In genomic region chr16:20806168-20807050, GRCh38 we compare ENCODE assay signal across 8 cellular contexts. TPM values are rescaled to one million over a fixed set of nuclear protein-coding genes. Genes with fewer than 3 reads are reported as not detected.
DNase-seq lines count a peak whose midpoint lies in the region; ATAC-seq lines count a peak whose summit lies in the region.

ERI2 (minus strand) TSS chr16:20806472; CDS start chr16:20806430, 42 bp downstream.
REXO5 (plus strand) TSS chr16:20806527; CDS start chr16:20806954, 427 bp downstream.

- peak within 1 kb of the TSS; percentile 96 to 99 for H3K27ac Mint-ChIP-seq in effector memory CD8-positive, alpha-beta T cell
- peak within 1 kb of the TSS; percentile 68 for H3K27ac Mint-ChIP-seq in memory B cell

- peak; percentile 92 for DNase-seq in CMK (ENCODE audit: low read depth)
- DNase-seq in HS-5 (ENCODE audit: low read depth), result peak; percentile 79
- peak; percentile 85 to 89 for DNase-seq in NOMO-1 (lab: John Stamatoyannopoulos, UW; ENCODE audit: unreplicated experiment in 2 of 2)
- peak; percentile 64 to 67 (median 66) for DNase-seq in effector memory CD8-positive, alpha-beta T cell
- DNase-seq in memory B cell (ENCODE audit: low spot score in 2 of 2), result peak; percentile 42 to 56
- DNase-seq in stimulated activated CD8-positive, alpha-beta memory T cell treated with anti-CD3 and anti-CD28 coated beads, Interleukin-12 subunit alpha, Interleukin-12 subunit beta, amount 100 ng/mL, for 1 hour (ENCODE audit: low read depth), result peak; percentile 44

- no peaks in the 10 kb centered on the region for H3K9me3 Mint-ChIP-seq in effector memory CD8-positive, alpha-beta T cell
- no peaks in the 10 kb centered on the region for H3K9me3 Mint-ChIP-seq in memory B cell

- no peaks in the 10 kb centered on the region for H3K27me3 Mint-ChIP-seq in effector memory CD8-positive, alpha-beta T cell
- no peaks in the 10 kb centered on the region for H3K27me3 Mint-ChIP-seq in memory B cell

- ATAC-seq in GM19467 (IDR thresholded peaks at IDR 0.05; ENCODE audit: unreplicated experiment) (peak; percentile 80), memory B cell (ENCODE audit: low read depth) (peak; percentile 83)
- ATAC-seq in effector memory CD8-positive, alpha-beta T cell (replicated peaks), result peak; percentile 91

- H3K4me1 Mint-ChIP-seq in effector memory CD8-positive, alpha-beta T cell (ENCODE audit: low read depth in 2 of 2), result peaks cover 13 to 25% of the 10 kb centered on the region in 2 donors
- H3K4me1 Mint-ChIP-seq in memory B cell, result peaks cover 8% of the 10 kb centered on the region

- CTCF ChIA-PET in activated CD8-positive, alpha-beta memory T cell treated with anti-CD3 and anti-CD28 coated beads for 36 hours (lab: Charles Lee), result interaction anchor here (0.9 to 1.1 kb wide), 2 partner anchors 10 to 32 kb away, joined by 3 read pairs; no protein-coding TSS in a partner anchor

- POLR2A ChIA-PET in activated CD8-positive, alpha-beta memory T cell treated with anti-CD3 and anti-CD28 coated beads for 36 hours (lab: Charles Lee), result interaction anchor here (0.6 to 1.1 kb wide), 5 partner anchors 64 to 141 kb away, joined by 3 to 6 read pairs (median 3); partner anchors contain the start of genes DCUN1D3 and LYRM1

- H3K36me3 Mint-ChIP-seq in effector memory CD8-positive, alpha-beta T cell (ENCODE audit: insufficient read depth), result peaks cover 10% of the 10 kb centered on the region
- H3K36me3 Mint-ChIP-seq in memory B cell, result no peaks in the 10 kb centered on the region

- H3K4me3 Mint-ChIP-seq in effector memory CD8-positive, alpha-beta T cell, result peak within 1 kb of the TSS; percentile 96 to 100
- peak within 1 kb of the TSS; percentile 93 for H3K4me3 Mint-ChIP-seq in memory B cell

RNA-seq across cellular contexts. Expression of gene ERI2, which starts in this region (rescaled TPM):
- 10 to 100 TPM; 21.8 to 23.2 TPM for total RNA-seq in activated CD8-positive, alpha-beta memory T cell treated with anti-CD3 and anti-CD28 coated beads for 36 hours

RNA-seq across cellular contexts. Expression of gene REXO5, which starts in this region (rescaled TPM):
- 10 to 100 TPM in 1 of 2 experiments, 1 to 10 TPM in 1; 9.9 to 12.4 TPM for total RNA-seq in activated CD8-positive, alpha-beta memory T cell treated with anti-CD3 and anti-CD28 coated beads for 36 hours

Comparison
In these comparisons a context has a peak if more than half of its experiments do, and no peak if none do; other contexts are left out.
1. Peak in every context shown above with its lines: DNase-seq and ATAC-seq.